In the genomic region with DNA sequence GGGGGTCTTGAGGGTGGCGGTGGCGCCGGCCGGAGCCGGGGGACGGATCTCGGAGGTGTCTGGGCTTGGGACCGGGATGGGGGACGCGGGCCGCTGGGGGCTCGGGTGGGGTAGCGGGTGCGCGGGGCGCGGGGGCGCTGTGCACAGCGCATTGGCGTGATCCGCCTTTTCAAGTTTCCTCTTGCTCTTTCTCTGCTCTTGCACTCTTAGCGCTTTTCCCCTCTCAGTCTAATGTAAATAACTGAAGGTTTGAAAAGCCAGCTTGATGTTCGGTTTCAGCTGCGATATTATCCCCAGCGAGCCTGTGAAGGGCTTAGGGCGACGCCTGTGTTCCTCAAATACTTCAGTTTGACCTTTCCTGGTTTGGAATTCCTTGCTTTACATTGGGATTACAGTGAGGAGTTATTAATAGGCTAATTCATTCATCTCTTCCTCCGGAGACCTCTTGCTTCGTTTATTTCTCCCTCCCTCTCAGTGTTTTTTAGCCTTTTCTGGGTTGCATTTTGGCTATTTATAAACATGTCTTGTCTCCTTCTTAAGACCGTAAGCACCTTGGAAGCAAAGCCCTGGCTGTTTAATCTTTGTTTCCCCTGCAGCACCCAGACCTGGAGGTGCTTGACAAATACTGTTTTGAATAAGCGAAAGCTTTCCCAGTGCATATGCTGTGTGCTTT, we compare ENCODE assay signal across 1 cellular context.
TF ChIP-seq lines count a peak whose summit lies in the region.

No MANE protein-coding gene starts in this region.

TF ChIP-seq in GM23338, 12 proteins besides CTCF, POLR2A, EP300 and RAD21 (continued from another document):
- TF ChIP-seq, protein P1, sequence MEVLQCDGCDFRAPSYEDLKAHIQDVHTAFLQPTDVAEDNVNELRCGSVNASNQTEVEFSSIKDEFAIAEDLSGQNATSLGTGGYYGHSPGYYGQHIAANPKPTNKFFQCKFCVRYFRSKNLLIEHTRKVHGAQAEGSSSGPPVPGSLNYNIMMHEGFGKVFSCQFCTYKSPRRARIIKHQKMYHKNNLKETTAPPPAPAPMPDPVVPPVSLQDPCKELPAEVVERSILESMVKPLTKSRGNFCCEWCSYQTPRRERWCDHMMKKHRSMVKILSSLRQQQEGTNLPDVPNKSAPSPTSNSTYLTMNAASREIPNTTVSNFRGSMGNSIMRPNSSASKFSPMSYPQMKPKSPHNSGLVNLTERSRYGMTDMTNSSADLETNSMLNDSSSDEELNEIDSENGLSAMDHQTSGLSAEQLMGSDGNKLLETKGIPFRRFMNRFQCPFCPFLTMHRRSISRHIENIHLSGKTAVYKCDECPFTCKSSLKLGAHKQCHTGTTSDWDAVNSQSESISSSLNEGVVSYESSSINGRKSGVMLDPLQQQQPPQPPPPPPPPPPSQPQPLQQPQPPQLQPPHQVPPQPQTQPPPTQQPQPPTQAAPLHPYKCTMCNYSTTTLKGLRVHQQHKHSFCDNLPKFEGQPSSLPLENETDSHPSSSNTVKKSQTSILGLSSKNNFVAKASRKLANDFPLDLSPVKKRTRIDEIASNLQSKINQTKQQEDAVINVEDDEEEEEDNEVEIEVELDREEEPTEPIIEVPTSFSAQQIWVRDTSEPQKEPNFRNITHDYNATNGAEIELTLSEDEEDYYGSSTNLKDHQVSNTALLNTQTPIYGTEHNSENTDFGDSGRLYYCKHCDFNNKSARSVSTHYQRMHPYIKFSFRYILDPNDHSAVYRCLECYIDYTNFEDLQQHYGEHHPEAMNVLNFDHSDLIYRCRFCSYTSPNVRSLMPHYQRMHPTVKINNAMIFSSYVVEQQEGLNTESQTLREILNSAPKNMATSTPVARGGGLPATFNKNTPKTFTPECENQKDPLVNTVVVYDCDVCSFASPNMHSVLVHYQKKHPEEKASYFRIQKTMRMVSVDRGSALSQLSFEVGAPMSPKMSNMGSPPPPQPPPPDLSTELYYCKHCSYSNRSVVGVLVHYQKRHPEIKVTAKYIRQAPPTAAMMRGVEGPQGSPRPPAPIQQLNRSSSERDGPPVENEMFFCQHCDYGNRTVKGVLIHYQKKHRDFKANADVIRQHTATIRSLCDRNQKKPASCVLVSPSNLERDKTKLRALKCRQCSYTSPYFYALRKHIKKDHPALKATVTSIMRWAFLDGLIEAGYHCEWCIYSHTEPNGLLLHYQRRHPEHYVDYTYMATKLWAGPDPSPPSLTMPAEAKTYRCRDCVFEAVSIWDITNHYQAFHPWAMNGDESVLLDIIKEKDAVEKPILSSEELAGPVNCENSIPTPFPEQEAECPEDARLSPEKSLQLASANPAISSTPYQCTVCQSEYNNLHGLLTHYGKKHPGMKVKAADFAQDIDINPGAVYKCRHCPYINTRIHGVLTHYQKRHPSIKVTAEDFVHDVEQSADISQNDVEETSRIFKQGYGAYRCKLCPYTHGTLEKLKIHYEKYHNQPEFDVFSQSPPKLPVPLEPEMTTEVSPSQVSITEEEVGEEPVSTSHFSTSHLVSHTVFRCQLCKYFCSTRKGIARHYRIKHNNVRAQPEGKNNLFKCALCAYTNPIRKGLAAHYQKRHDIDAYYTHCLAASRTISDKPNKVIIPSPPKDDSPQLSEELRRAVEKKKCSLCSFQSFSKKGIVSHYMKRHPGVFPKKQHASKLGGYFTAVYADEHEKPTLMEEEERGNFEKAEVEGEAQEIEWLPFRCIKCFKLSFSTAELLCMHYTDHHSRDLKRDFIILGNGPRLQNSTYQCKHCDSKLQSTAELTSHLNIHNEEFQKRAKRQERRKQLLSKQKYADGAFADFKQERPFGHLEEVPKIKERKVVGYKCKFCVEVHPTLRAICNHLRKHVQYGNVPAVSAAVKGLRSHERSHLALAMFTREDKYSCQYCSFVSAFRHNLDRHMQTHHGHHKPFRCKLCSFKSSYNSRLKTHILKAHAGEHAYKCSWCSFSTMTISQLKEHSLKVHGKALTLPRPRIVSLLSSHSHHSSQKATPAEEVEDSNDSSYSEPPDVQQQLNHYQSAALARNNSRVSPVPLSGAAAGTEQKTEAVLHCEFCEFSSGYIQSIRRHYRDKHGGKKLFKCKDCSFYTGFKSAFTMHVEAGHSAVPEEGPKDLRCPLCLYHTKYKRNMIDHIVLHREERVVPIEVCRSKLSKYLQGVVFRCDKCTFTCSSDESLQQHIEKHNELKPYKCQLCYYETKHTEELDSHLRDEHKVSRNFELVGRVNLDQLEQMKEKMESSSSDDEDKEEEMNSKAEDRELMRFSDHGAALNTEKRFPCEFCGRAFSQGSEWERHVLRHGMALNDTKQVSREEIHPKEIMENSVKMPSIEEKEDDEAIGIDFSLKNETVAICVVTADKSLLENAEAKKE (CRISPR knock-in tag; IDR thresholded peaks at IDR 0.05) = no peak
- no peak for TF ChIP-seq STAT1 (IDR thresholded peaks at IDR 0.05; ENCODE audit: unreplicated experiment)
- no peak for TF ChIP-seq POLR2AphosphoS5 (IDR thresholded peaks at IDR 0.05; ENCODE audit: low read depth)
- no peak for TF ChIP-seq ZNF114 (CRISPR knock-in tag; IDR thresholded peaks at IDR 0.05)
- TF ChIP-seq, protein P2, sequence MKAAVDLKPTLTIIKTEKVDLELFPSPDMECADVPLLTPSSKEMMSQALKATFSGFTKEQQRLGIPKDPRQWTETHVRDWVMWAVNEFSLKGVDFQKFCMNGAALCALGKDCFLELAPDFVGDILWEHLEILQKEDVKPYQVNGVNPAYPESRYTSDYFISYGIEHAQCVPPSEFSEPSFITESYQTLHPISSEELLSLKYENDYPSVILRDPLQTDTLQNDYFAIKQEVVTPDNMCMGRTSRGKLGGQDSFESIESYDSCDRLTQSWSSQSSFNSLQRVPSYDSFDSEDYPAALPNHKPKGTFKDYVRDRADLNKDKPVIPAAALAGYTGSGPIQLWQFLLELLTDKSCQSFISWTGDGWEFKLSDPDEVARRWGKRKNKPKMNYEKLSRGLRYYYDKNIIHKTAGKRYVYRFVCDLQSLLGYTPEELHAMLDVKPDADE (IDR thresholded peaks at IDR 0.05) = no peak
- TF ChIP-seq EZH2phosphoT487 (IDR thresholded peaks at IDR 0.05; ENCODE audit: unreplicated experiment) = no peak
- TF ChIP-seq NANOG (IDR thresholded peaks at IDR 0.05; ENCODE audit: borderline replicate concordance) = no peak
